Comparison of ENCODE assay signal across 1 cellular context in the genomic region with DNA sequence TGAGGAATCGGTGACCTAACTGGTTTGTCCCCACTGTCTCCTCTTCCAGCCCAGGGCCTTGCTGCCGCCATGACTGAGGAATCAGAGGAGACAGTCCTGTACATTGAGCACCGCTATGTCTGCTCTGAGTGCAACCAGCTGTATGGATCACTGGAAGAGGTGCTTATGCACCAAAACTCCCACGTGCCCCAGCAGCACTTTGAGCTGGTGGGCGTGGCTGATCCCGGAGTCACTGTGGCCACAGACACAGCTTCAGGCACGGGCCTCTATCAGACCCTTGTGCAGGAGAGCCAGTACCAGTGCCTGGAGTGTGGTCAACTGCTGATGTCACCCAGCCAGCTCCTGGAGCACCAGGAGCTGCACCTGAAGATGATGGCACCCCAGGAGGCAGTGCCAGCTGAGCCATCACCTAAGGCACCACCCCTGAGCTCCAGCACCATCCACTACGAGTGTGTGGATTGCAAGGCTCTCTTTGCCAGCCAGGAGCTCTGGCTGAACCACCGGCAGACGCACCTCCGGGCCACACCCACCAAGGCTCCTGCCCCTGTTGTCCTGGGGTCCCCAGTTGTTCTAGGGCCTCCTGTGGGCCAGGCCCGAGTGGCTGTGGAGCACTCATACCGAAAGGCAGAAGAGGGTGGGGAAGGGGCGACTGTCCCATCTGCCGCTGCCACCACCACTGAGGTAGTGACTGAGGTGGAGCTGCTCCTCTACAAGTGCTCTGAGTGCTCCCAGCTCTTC.
TF ChIP-seq lines count a peak whose summit lies in the region.

No MANE protein-coding gene starts in this region.

TF ChIP-seq in GM23338, 12 proteins besides CTCF, POLR2A, EP300 and RAD21:
- no peak for TF ChIP-seq JUNB (IDR thresholded peaks at IDR 0.05; ENCODE audit: unreplicated experiment)
- no peak for TF ChIP-seq NANOG (IDR thresholded peaks at IDR 0.05; ENCODE audit: borderline replicate concordance)
- no peak for TF ChIP-seq ZNF114 (CRISPR knock-in tag; IDR thresholded peaks at IDR 0.05)
- TF ChIP-seq POLR2AphosphoS5 (IDR thresholded peaks at IDR 0.05; ENCODE audit: low read depth): no peak
TF ChIP-seq in GM23338: peak in this region for 0.
